ENCODE assay signal across 23 cellular contexts in genomic region chr15:94262201-94262600, GRCh38. TPM values are rescaled to one million over a fixed set of nuclear protein-coding genes. Genes with fewer than 3 reads are reported as not detected.
A peak's percentile ranks its signal among the peaks of the same experiment; 100 is the strongest.
DNase-seq lines count a peak whose midpoint lies in the region; TF ChIP-seq lines count a peak whose summit lies in the region.
"Had no signal": no experiment of that assay in that cellular context is flagged by ENCODE, and none has a peak within 500 bp of the region (broad histone marks: within the 10 kb centered on the region; RNA-seq: fewer than 3 reads in every experiment).

No MANE protein-coding gene starts in this region.

- no peak overlapping the region for H2BK5ac ChIP-seq in mesenchymal stem cell (ENCODE audit: low read depth, low read length, poor library complexity, severe bottlenecking)

- H2BK12ac ChIP-seq in mesenchymal stem cell (ENCODE audit: low read length in 2 of 2), result no peak overlapping the region

- H3K4me3 ChIP-seq in OCI-LY7 (ENCODE audit: low read depth, low read length, poor library complexity, severe bottlenecking), result no peak overlapping the region
- H3K4me3 ChIP-seq in mesenchymal stem cell (ENCODE audit: insufficient read depth in 1 of 2, low read depth in 1 of 2, low read length in 2 of 2), result no peak overlapping the region
- H3K4me3 ChIP-seq: BLaER1 treated with 17β-estradiol and CSF1 and Interleukin-3, amounts not matched to agents 10 nM and 100 nM had no signal

- H3K9ac ChIP-seq in mesenchymal stem cell (ENCODE audit: low read length), result peak overlapping the region; percentile 92
- H3K9ac ChIP-seq: BLaER1 treated with 17β-estradiol and CSF1 and Interleukin-3, amounts not matched to agents 10 nM and 100 nM had no signal

- no peak overlapping the region for H3K27ac Mint-ChIP-seq in progenitor cell of endocrine pancreas
- H3K27ac Mint-ChIP-seq: CD8-positive, alpha-beta T cell; T-helper 1 cell treated with Interleukin-12 subunit alpha and Interleukin-12 subunit beta and Interleukin-4 antibody, amounts not matched to agents 30 μg/mL and 1 μg/mL, for 36 hours had no signal

- WGBS in mesenchymal stem cell, result no CpG with 5 or more reads among the region's 1 CpG

- H3K9me3 ChIP-seq in OCI-LY7 (ENCODE audit: low read length) (no peaks in the 10 kb centered on the region), mesenchymal stem cell (ENCODE audit: control insufficient read depth, low read length) (no peaks in the 10 kb centered on the region)
- H3K9me3 ChIP-seq: BLaER1 treated with 17β-estradiol and CSF1 and Interleukin-3, amounts not matched to agents 10 nM and 100 nM; Caco-2 had no signal

- H3K36me3 ChIP-seq in OCI-LY7 (ENCODE audit: insufficient read depth, low read length) (peaks cover 23% of the 10 kb centered on the region), mesenchymal stem cell (ENCODE audit: control insufficient read depth in 1 of 2, insufficient read depth in 2 of 2, low read depth in 1 of 2, low read length in 2 of 2) (no peaks in the 10 kb centered on the region)
- H3K36me3 ChIP-seq: BLaER1 treated with 17β-estradiol and CSF1 and Interleukin-3, amounts not matched to agents 10 nM and 100 nM had no signal

- CTCF ChIA-PET in OCI-LY7 (lab: Charles Lee; ENCODE audit: unreplicated experiment), result no interaction called here

- no peaks in the 10 kb centered on the region for H3K36me3 Mint-ChIP-seq in progenitor cell of endocrine pancreas (ENCODE audit: insufficient read depth)

- no peak overlapping the region for H3K18ac ChIP-seq in mesenchymal stem cell (ENCODE audit: low read depth in 1 of 2, low read length in 2 of 2)

- H4K8ac ChIP-seq in mesenchymal stem cell (ENCODE audit: low read length), result no peak overlapping the region

- no TSS peak for BruUV-seq in OCI-LY7 (replicated peaks; lab: Mats Ljungman, UMichigan)

- no peak overlapping the region for H3K23ac ChIP-seq in mesenchymal stem cell (ENCODE audit: low read length in 2 of 2)

- H2AFZ ChIP-seq in OCI-LY7 (ENCODE audit: low read length), result no peak overlapping the region
- no peak overlapping the region for H2AFZ ChIP-seq in mesenchymal stem cell (ENCODE audit: low read depth, low read length)

- H3K27me3 Mint-ChIP-seq in progenitor cell of endocrine pancreas, result peaks cover 4% of the 10 kb centered on the region

- no peaks in the 10 kb centered on the region for H3K4me1 Mint-ChIP-seq in progenitor cell of endocrine pancreas (ENCODE audit: low read depth)

- no peak overlapping the region for H2AK5ac ChIP-seq in mesenchymal stem cell (ENCODE audit: low read length, severe bottlenecking)

- no peak overlapping the region for H2BK15ac ChIP-seq in mesenchymal stem cell (ENCODE audit: low read depth, poor library complexity, severe bottlenecking)

- H3K4me1 ChIP-seq in OCI-LY7 (ENCODE audit: insufficient read depth, low read length, poor library complexity, severe bottlenecking) (peaks cover 95% of the 10 kb centered on the region), mesenchymal stem cell (ENCODE audit: control insufficient read depth, insufficient read depth, low read depth, low read length) (peaks cover 3% of the 10 kb centered on the region)
- H3K4me1 ChIP-seq: Caco-2 had no signal

- no peak overlapping the region for H3K4ac ChIP-seq in mesenchymal stem cell (ENCODE audit: low read depth in 1 of 2, low read length in 2 of 2)

- no peak overlapping the region for H3K14ac ChIP-seq in mesenchymal stem cell (ENCODE audit: low read length in 2 of 2)

- H3K9me2 ChIP-seq in OCI-LY7 (ENCODE audit: insufficient read depth, low read length), result no peaks in the 10 kb centered on the region

- no peaks in the 10 kb centered on the region for H3K27me3 ChIP-seq in mesenchymal stem cell (ENCODE audit: control insufficient read depth in 1 of 2, insufficient read depth in 1 of 2, low read length in 2 of 2)

- H3K27ac ChIP-seq in C4-2B (peak overlapping the region; percentile 65), OCI-LY7 (ENCODE audit: low read depth, low read length, poor library complexity, severe bottlenecking) (peak overlapping the region; percentile 97), mesenchymal stem cell (ENCODE audit: low read length, poor library complexity, severe bottlenecking) (no peak overlapping the region)
- H3K27ac ChIP-seq: BLaER1 treated with 17β-estradiol and CSF1 and Interleukin-3, amounts not matched to agents 10 nM and 100 nM had no signal

- H3K4me3 Mint-ChIP-seq in progenitor cell of endocrine pancreas (ENCODE audit: low read depth), result no peak overlapping the region
- H3K4me3 Mint-ChIP-seq: CD8-positive, alpha-beta T cell; T-helper 1 cell treated with Interleukin-12 subunit alpha and Interleukin-12 subunit beta and Interleukin-4 antibody, amounts not matched to agents 30 μg/mL and 1 μg/mL, for 36 hours had no signal

- DNase-seq in OCI-LY7 (ENCODE audit: low spot score) (no peak), fibroblast of gingiva (ENCODE audit: low read depth) (peak; percentile 3), mesenchymal stem cell (no peak), progenitor cell of endocrine pancreas (ENCODE audit: low spot score, unreplicated experiment) (no peak), NCI-H128 (lab: John Stamatoyannopoulos, UW; ENCODE audit: unreplicated experiment) (no peak), NCI-H526 treated with DMSO at 0.1 percent for 48 hours (lab: John Stamatoyannopoulos, UW) (no peak), Kasumi-1 (lab: John Stamatoyannopoulos, UW) (no peak)
- DNase-seq: Caco-2; CD8-positive, alpha-beta T cell; DMS79; H7; KBM-7; MM.1S; NCI-H1694 treated with DMSO at 0.1 percent for 48 hours; NCI-H2081 treated with DMSO at 0.1 percent for 48 hours; NCI-H524 treated with DMSO at 0.1 percent for 48 hours; NCI-H82; SHP77 treated with DMSO at 0.1 percent for 48 hours; SW 1271 had no signal

- TF ChIP-seq CTCF in C4-2B (conservative IDR thresholded peaks at IDR 0.05) (no peak), OCI-LY7 (conservative IDR thresholded peaks at IDR 0.05; ENCODE audit: low read length) (no peak), progenitor cell of endocrine pancreas (IDR thresholded peaks at IDR 0.05; ENCODE audit: unreplicated experiment) (no peak)

- H4K91ac ChIP-seq in mesenchymal stem cell (ENCODE audit: low read length), result no peak overlapping the region

- no peaks in the 10 kb centered on the region for H3K9me3 Mint-ChIP-seq in progenitor cell of endocrine pancreas (ENCODE audit: low read depth)
- H3K9me3 Mint-ChIP-seq: CD8-positive, alpha-beta T cell; T-helper 1 cell treated with Interleukin-12 subunit alpha and Interleukin-12 subunit beta and Interleukin-4 antibody, amounts not matched to agents 30 μg/mL and 1 μg/mL, for 36 hours had no signal

- H3K79me2 ChIP-seq in OCI-LY7 (ENCODE audit: insufficient read depth, low read depth, low read length), result peaks cover 80% of the 10 kb centered on the region

- no peak overlapping the region for H2BK120ac ChIP-seq in mesenchymal stem cell (ENCODE audit: low read depth, low read length)

- H4K20me1 ChIP-seq in OCI-LY7 (ENCODE audit: insufficient read depth, low read length), result no peaks in the 10 kb centered on the region

- POLR2A ChIA-PET in OCI-LY7 (lab: Charles Lee), result interaction anchor here (0.5 to 5.4 kb wide), 15 partner anchors 9 to 1071 kb away, joined by 3 to 65 read pairs (median 4); no protein-coding TSS in a partner anchor

- H3K4me2 ChIP-seq in OCI-LY7 (ENCODE audit: low read length), result peak overlapping the region; percentile 55; the same call in 1 of the 2 replicates
- no peak overlapping the region for H3K4me2 ChIP-seq in mesenchymal stem cell (ENCODE audit: low read length, poor library complexity, severe bottlenecking)

- intact Hi-C loops in OCI-LY7 (cut with micrococcal nuclease; ENCODE audit: unreplicated experiment), result no loop called here

- peaks cover 25% of the 10 kb centered on the region for H3K79me1 ChIP-seq in mesenchymal stem cell (replicated peaks; ENCODE audit: low read length, poor library complexity, severe bottlenecking)

RNA-seq across cellular contexts. Expression of gene MCTP2, which starts 30.8 kb away (rescaled TPM):
- 73.2 and 75.0 TPM in 2 replicates for total RNA-seq in OCI-LY7 (2014; rRNA removed; shearing (Covaris generic))
- 90.6 and 91.6 TPM in 2 replicates for total RNA-seq in OCI-LY7 (2022)
- polyA plus RNA-seq in mesenchymal stem cell (2013, experiment 1 of 2), result 37.6 TPM
- polyA plus RNA-seq in mesenchymal stem cell (2013, experiment 2 of 2), result 36.4 TPM
- total RNA-seq in progenitor cell of endocrine pancreas, result 2.6 and 5.4 TPM in 2 replicates
- total RNA-seq: A172 had no signal

Comparison
In these comparisons a context has a peak if more than half of its experiments do, and no peak if none do; other contexts are left out.
1. RNA of gene MCTP2, which starts 30.8 kb away (total RNA-seq): 73.2 to 91.6 TPM in OCI-LY7; 2.6 to 5.4 TPM in progenitor cell of endocrine pancreas; every median in the first group is over 10 times any median in the second.